In genomic region chr11:12281571-12282478, GRCh38 we compare ENCODE assay signal across 8 cellular contexts.
DNase-seq lines count a peak whose midpoint lies in the region; ATAC-seq and TF ChIP-seq lines count a peak whose summit lies in the region.

No MANE protein-coding gene starts in this region.

- H3K4ac ChIP-seq in H9 (ENCODE audit: low read depth, low read length) = no peak overlapping the region

- no peak overlapping the region for H2BK120ac ChIP-seq in H9 (ENCODE audit: low read depth, low read length, poor library complexity, severe bottlenecking)

- H3K27ac Mint-ChIP-seq in CD8-positive, alpha-beta T cell = no peak overlapping the region
- peak overlapping the region in 1 of 3 experiments; percentile 71; a peak in 2 of 7 replicates for H3K27ac Mint-ChIP-seq in H9
- H3K27ac Mint-ChIP-seq in activated CD4-positive, alpha-beta T cell treated with anti-CD3 and anti-CD28 coated beads, Interleukin-2, amount 10 ng/mL, durations not matched to agents 7 days and 5 days = no peak overlapping the region

- no peaks in the 10 kb centered on the region for H3K79me1 ChIP-seq in H9 (ENCODE audit: insufficient read depth, low read depth, low read length, poor library complexity, severe bottlenecking)

- H4K5ac ChIP-seq in H9 (ENCODE audit: insufficient read length, low read depth, low read length) = no peak overlapping the region

- H2BK5ac ChIP-seq in H9 (ENCODE audit: insufficient read length, low read length) = no peak overlapping the region

- H2AFZ ChIP-seq in H9 (ENCODE audit: low read length) = no peak overlapping the region

- H3K79me2 ChIP-seq in H9 (ENCODE audit: insufficient read depth, low read length) = no peaks in the 10 kb centered on the region

- H3K27me3 Mint-ChIP-seq in CD8-positive, alpha-beta T cell (ENCODE audit: low read depth) = no peaks in the 10 kb centered on the region
- H3K27me3 Mint-ChIP-seq in H9 (ENCODE audit: low read depth) = peaks cover 6% of the 10 kb centered on the region
- peaks cover 2% of the 10 kb centered on the region for H3K27me3 Mint-ChIP-seq in activated CD4-positive, alpha-beta T cell treated with anti-CD3 and anti-CD28 coated beads, Interleukin-2, amount 10 ng/mL, durations not matched to agents 7 days and 5 days

- no peaks in the 10 kb centered on the region for H3K23me2 ChIP-seq in H9 (ENCODE audit: insufficient read length, low read depth, low read length, poor library complexity, severe bottlenecking)

- no peak overlapping the region for H4K91ac ChIP-seq in H9 (ENCODE audit: insufficient read length, low read depth, low read length)

- H3T11ph ChIP-seq in H9 (ENCODE audit: low read length) = no peak overlapping the region

- no peaks in the 10 kb centered on the region for H4K20me1 ChIP-seq in H9 (ENCODE audit: control insufficient read depth, insufficient read depth, insufficient read length)

- intact Hi-C loops in CD8-positive, alpha-beta T cell (cut with DNase I, micrococcal nuclease) = loop anchor here (1.0 to 5.0 kb wide), 9 partner anchors 45 to 1350 kb away; no protein-coding TSS in a partner anchor
- intact Hi-C loops in right lobe of liver (cut with DNase I) = loop anchor here (5.0 to 10.0 kb wide), 2 partner anchors 235 to 347 kb away; no protein-coding TSS in a partner anchor

- no peaks in the 10 kb centered on the region for H3K9me3 Mint-ChIP-seq in CD8-positive, alpha-beta T cell
- no peaks in the 10 kb centered on the region for H3K9me3 Mint-ChIP-seq in H9
- no peaks in the 10 kb centered on the region for H3K9me3 Mint-ChIP-seq in activated CD4-positive, alpha-beta T cell treated with anti-CD3 and anti-CD28 coated beads, Interleukin-2, amount 10 ng/mL, durations not matched to agents 7 days and 5 days

- H3K36me3 Mint-ChIP-seq in CD8-positive, alpha-beta T cell = no peaks in the 10 kb centered on the region
- no peaks in the 10 kb centered on the region for H3K36me3 Mint-ChIP-seq in H9 (ENCODE audit: insufficient read depth in 1 of 3, low read depth in 3 of 3)
- no peaks in the 10 kb centered on the region for H3K36me3 Mint-ChIP-seq in activated CD4-positive, alpha-beta T cell treated with anti-CD3 and anti-CD28 coated beads, Interleukin-2, amount 10 ng/mL, durations not matched to agents 7 days and 5 days (ENCODE audit: low read depth)

- H3K4me1 ChIP-seq in CD8-positive, alpha-beta T cell (ENCODE audit: insufficient read depth, low read length) = no peaks in the 10 kb centered on the region
- H3K4me1 ChIP-seq in H9 (ENCODE audit: insufficient read depth, low read length) = no peaks in the 10 kb centered on the region
- H3K4me1 ChIP-seq in right lobe of liver = no peaks in the 10 kb centered on the region

- H3K4me2 ChIP-seq in H9 (ENCODE audit: insufficient read depth, insufficient read length, low read length) = no peak overlapping the region

- no peaks in the 10 kb centered on the region for H3K36me3 ChIP-seq in CD8-positive, alpha-beta T cell (ENCODE audit: insufficient read depth, low read length)
- no peaks in the 10 kb centered on the region for H3K36me3 ChIP-seq in right lobe of liver

- H3K27me3 ChIP-seq in CD8-positive, alpha-beta T cell (ENCODE audit: insufficient read depth, low read length) = no peaks in the 10 kb centered on the region
- H3K27me3 ChIP-seq in H9 (ENCODE audit: insufficient read depth, low read length) (no peaks in the 10 kb centered on the region), right lobe of liver (no peaks in the 10 kb centered on the region)

- no CpG with 5 or more reads among the region's 12 CpGs for WGBS in H9 (ENCODE audit: extremely low coverage, insufficient read length, low lambda C conversion rate)
- WGBS in right lobe of liver (ENCODE audit: insufficient coverage, low coverage, low lambda C conversion rate, missing lambda C conversion rate) = 21% methylated on average over 12 of the region's 12 CpGs

- no peaks in the 10 kb centered on the region for H3K4me1 Mint-ChIP-seq in CD8-positive, alpha-beta T cell (ENCODE audit: low read depth)
- H3K4me1 Mint-ChIP-seq in H9 = peaks cover 15 to 23% of the 10 kb centered on the region in 2 experiments
- no peaks in the 10 kb centered on the region for H3K4me1 Mint-ChIP-seq in activated CD4-positive, alpha-beta T cell treated with anti-CD3 and anti-CD28 coated beads, Interleukin-2, amount 10 ng/mL, durations not matched to agents 7 days and 5 days

- peak; percentile 53 to 87 (median 72) for DNase-seq in CD8-positive, alpha-beta T cell
- DNase-seq in H9 (peak; percentile 81), NCI-H446 treated with DMSO at 0.1 percent for 48 hours (lab: John Stamatoyannopoulos, UW) (peak; percentile 44), dermis blood vessel endothelial cell (peak; percentile 93), right lobe of liver (peak; percentile 76 to 82 (median 81))
- DNase-seq in activated CD4-positive, alpha-beta T cell treated with anti-CD3 and anti-CD28 coated beads, Interleukin-2, amount 10 ng/mL, durations not matched to agents 7 days and 5 days = peak; percentile 82
- peak; percentile 53 to 61 (median 60) for DNase-seq in stimulated activated CD4-positive, alpha-beta T cell treated with anti-CD3 and anti-CD28 coated beads, TNF-alpha, amount 100 ng/mL, for 4 hours (ENCODE audit: low read depth in 3 of 3)

- peak; percentile 92 for TF ChIP-seq CTCF in CD8-positive, alpha-beta T cell (IDR thresholded peaks at IDR 0.05)
- TF ChIP-seq CTCF in H9 (conservative IDR thresholded peaks at IDR 0.05) (peak; percentile 96), right lobe of liver (IDR thresholded peaks at IDR 0.05) (peak; percentile 90 to 97 (median 96))

- ATAC-seq in CD8-positive, alpha-beta T cell = peak; percentile 64
- ATAC-seq in right lobe of liver (peak; percentile 88 to 96 (median 92)), GM21825 (IDR thresholded peaks at IDR 0.05; ENCODE audit: unreplicated experiment) (no peak)

- no peak overlapping the region for H3K9ac ChIP-seq in H9 (ENCODE audit: extremely low read depth, insufficient read length, low read length)

- POLR2A ChIA-PET in CD8-positive, alpha-beta T cell (lab: Charles Lee) = interaction anchor here (0.6 to 0.7 kb wide), 2 partner anchors 27 to 235 kb away, joined by 3 read pairs; no protein-coding TSS in a partner anchor
- POLR2A ChIA-PET in activated CD4-positive, alpha-beta T cell treated with anti-CD3 and anti-CD28 coated beads, Interleukin-2, amount 10 ng/mL, durations not matched to agents 7 days and 5 days (lab: Charles Lee) = no interaction called here

- no peak overlapping the region for H3K4me3 Mint-ChIP-seq in CD8-positive, alpha-beta T cell
- H3K4me3 Mint-ChIP-seq in H9 = no peak overlapping the region
- H3K4me3 Mint-ChIP-seq in activated CD4-positive, alpha-beta T cell treated with anti-CD3 and anti-CD28 coated beads, Interleukin-2, amount 10 ng/mL, durations not matched to agents 7 days and 5 days = no peak overlapping the region

- no peak overlapping the region for H2BK20ac ChIP-seq in H9 (ENCODE audit: low read depth, low read length, poor library complexity, severe bottlenecking)

- no peak overlapping the region for H3K27ac ChIP-seq in CD8-positive, alpha-beta T cell (ENCODE audit: low read depth, low read length)
- H3K27ac ChIP-seq in H9 (ENCODE audit: insufficient read length, low read depth, low read length) (no peak overlapping the region), right lobe of liver (no peak overlapping the region)

- no peak overlapping the region for H2BK15ac ChIP-seq in H9 (ENCODE audit: low read depth, low read length)

- H2BK12ac ChIP-seq in H9 (ENCODE audit: insufficient read length, low read depth, low read length) = no peak overlapping the region

- H3K14ac ChIP-seq in H9 (ENCODE audit: insufficient read depth, low read length) = no peak overlapping the region

- H2AK5ac ChIP-seq in H9 (ENCODE audit: insufficient read length, low read length) = no peak overlapping the region

- no peak overlapping the region for H3K23ac ChIP-seq in H9 (ENCODE audit: insufficient read length, low read depth, low read length)

- no peak overlapping the region for H3K4me3 ChIP-seq in CD8-positive, alpha-beta T cell (ENCODE audit: low read depth, low read length)
- no peak overlapping the region for H3K4me3 ChIP-seq in right lobe of liver

- H3K18ac ChIP-seq in H9 (ENCODE audit: insufficient read length, low read depth, low read length) = no peak overlapping the region

- no peaks in the 10 kb centered on the region for H3K9me3 ChIP-seq in CD8-positive, alpha-beta T cell (ENCODE audit: low read length)
- H3K9me3 ChIP-seq in H9 (ENCODE audit: control insufficient read depth, low read depth, low read length) (no peaks in the 10 kb centered on the region), right lobe of liver (no peaks in the 10 kb centered on the region)

- CTCF ChIA-PET in CD8-positive, alpha-beta T cell (lab: Charles Lee) = interaction anchor here (0.7 to 11.5 kb wide), 56 partner anchors 8 to 612 kb away, joined by 3 to 375 read pairs (median 5); no protein-coding TSS in a partner anchor
- CTCF ChIA-PET in activated CD4-positive, alpha-beta T cell treated with anti-CD3 and anti-CD28 coated beads, Interleukin-2, amount 10 ng/mL, durations not matched to agents 7 days and 5 days (lab: Charles Lee) = interaction anchor here (0.6 to 6.5 kb wide), 33 partner anchors 8 to 698 kb away, joined by 3 to 56 read pairs (median 5); no protein-coding TSS in a partner anchor

- no peak for TF ChIP-seq POLR2A in right lobe of liver (IDR thresholded peaks at IDR 0.05)

- no peak overlapping the region for H3K56ac ChIP-seq in H9 (ENCODE audit: insufficient read length, low read depth, low read length)

- H4K8ac ChIP-seq in H9 (replicated peaks; ENCODE audit: insufficient read length, low read depth, low read length) = no peak overlapping the region
